Comparison of ENCODE assay signal across 7 cellular contexts in genomic region chr4:124713213-124713592, GRCh38. TPM values are rescaled to one million over a fixed set of nuclear protein-coding genes. Genes with fewer than 3 reads are reported as not detected.
A peak's percentile ranks its signal among the peaks of the same experiment; 100 is the strongest.
DNase-seq lines count a peak whose midpoint lies in the region; ATAC-seq, FAIRE-seq and TF ChIP-seq lines count a peak whose summit lies in the region.

No MANE protein-coding gene starts in this region.

- no peaks in the 10 kb centered on the region for H3K27me3 ChIP-seq in bronchial epithelial cell (ENCODE audit: control insufficient read depth, insufficient read depth, low read length)

- TF ChIP-seq CTCF in RWPE1 (conservative IDR thresholded peaks at IDR 0.05; ENCODE audit: low read depth) (peak; percentile 53), bronchial epithelial cell (IDR thresholded peaks at IDR 0.05; ENCODE audit: insufficient read depth, low read length, severe bottlenecking) (peak; percentile 63)

- DNase-seq in ELF-1 (ENCODE audit: low read depth, low spot score) = peak; percentile 87
- DNase-seq in HUDEP-2 (lab: John Stamatoyannopoulos, UW; ENCODE audit: unreplicated experiment in 76 of 76) = peak in 73 of 76 experiments; percentile 2 to 77 (median 50)
- DNase-seq in RWPE1 (ENCODE audit: low spot score) = peak; percentile 49
- DNase-seq in bronchial epithelial cell (ENCODE audit: low read depth) = peak; percentile 53
- peak; percentile 52 for DNase-seq in iPS-NIHi7 (ENCODE audit: extremely low spot score)
- DNase-seq in skeletal muscle cell (ENCODE audit: low read depth) = peak; percentile 31

- peak; percentile 40 for FAIRE-seq in bronchial epithelial cell (lab: Jason Lieb, UNC)

- CTCF ChIA-PET in RWPE1 (lab: Yijun Ruan, JAX) = no interaction called here

- POLR2A ChIA-PET in RWPE1 (lab: Yijun Ruan, JAX; ENCODE audit: low non-redundant PET) = no interaction called here

- peak overlapping the region; percentile 100 for H3K27ac ChIP-seq in RWPE1

- H3K4me3 ChIP-seq in bronchial epithelial cell (ENCODE audit: low read depth, low read length) = peak overlapping the region; percentile 92
- peak overlapping the region; percentile 85 for H3K4me3 ChIP-seq in skeletal muscle cell (ENCODE audit: low read depth, low read length)

- peak; percentile 39 for ATAC-seq in GM21447 (IDR thresholded peaks at IDR 0.05; ENCODE audit: unreplicated experiment)

- no peaks in the 10 kb centered on the region for H3K36me3 ChIP-seq in bronchial epithelial cell (ENCODE audit: control insufficient read depth, insufficient read depth, low read length)

RNA-seq across cellular contexts. Expression of gene ANKRD50, which starts 0.7 kb away (rescaled TPM):
- 32.6 and 36.3 TPM in 2 replicates for total RNA-seq in bronchial epithelial cell

Comparison
In these comparisons a context has a peak if more than half of its experiments do, and no peak if none do; other contexts are left out.
1. Peak in every context shown above with its lines: DNase-seq, ATAC-seq, H3K4me3 ChIP-seq and H3K27ac ChIP-seq.
2. DNase-seq: peak in every context shown above with its lines; median percentile 87 in ELF-1; 53 in bronchial epithelial cell; 52 in iPS-NIHi7; 50 in HUDEP-2; 49 in RWPE1; 31 in skeletal muscle cell.